8 cellular contexts compared by ENCODE assay signal in genomic region chr5:109888980-109889379, GRCh38.
"Had no signal": no experiment of that assay in that cellular context is flagged by ENCODE, and none has a peak within 500 bp of the region (broad histone marks: within the 10 kb centered on the region; RNA-seq: fewer than 3 reads in every experiment).

No MANE protein-coding gene starts in this region.

- FAIRE-seq: G401.6, GM12878, GM12891, GM12892, GM18507, GM19239 had no signal

- ATAC-seq: GM12878 had no signal

- DNase-seq: GDM1, GF-D8 had no signal

- H3K4me3 ChIP-seq: GM12878 had no signal
